Comparison of ENCODE assay signal across 8 cellular contexts in the genomic region with DNA sequence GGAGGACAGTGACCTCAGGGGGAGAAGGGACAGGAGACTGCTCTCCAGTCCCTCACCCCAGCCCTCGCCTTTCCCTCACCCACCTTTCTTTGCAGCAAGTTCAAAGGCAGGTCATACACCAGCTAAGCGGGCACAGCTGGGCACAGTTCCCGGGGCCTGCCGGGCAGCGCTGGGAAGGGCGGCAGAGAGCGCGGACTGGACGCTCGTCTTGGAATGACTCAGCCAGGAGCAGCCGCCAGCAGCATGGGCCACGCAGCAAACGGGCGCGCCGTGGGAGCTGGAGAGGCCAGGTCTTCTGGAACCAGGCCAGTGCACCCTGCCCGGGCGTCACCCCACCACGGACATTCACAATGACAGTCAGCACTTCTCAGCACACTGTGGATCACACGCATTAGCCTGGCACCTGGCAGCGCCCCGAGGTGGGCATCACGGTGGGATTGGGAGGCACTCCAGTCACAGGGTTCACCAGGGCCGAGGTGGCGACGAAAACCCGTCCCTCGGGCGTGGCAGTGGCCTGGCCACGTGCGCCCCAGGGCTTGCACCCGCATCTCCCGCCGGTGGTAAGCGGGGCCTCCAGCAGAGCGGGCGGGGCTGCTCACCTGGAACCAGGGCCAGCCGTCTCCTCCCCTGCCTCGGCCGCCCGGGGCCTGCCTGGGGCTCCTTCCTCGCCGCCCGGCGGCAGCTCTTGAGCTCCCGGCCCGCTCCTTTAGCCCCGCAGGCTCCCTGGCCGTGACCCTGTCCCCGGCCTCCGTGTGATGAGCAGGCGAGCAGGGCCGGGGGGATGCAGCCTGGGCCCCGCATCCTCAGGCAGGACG. TPM values are rescaled to one million over a fixed set of nuclear protein-coding genes. Genes with fewer than 3 reads are reported as not detected.
DNase-seq lines count a peak whose midpoint lies in the region; ATAC-seq and TF ChIP-seq lines count a peak whose summit lies in the region.

No MANE protein-coding gene starts in this region.

- intact Hi-C loops in Caco-2 (cut with micrococcal nuclease; ENCODE audit: unreplicated experiment), result loop anchor here (1.0 to 5.0 kb wide), 6 partner anchors 47 to 345 kb away; no protein-coding TSS in a partner anchor
- intact Hi-C loops in body of pancreas (cut with DNase I), result loop anchor here (10.0 kb wide), 1 partner anchor 291 kb away; no protein-coding TSS in a partner anchor

- peaks cover 1% of the 10 kb centered on the region; the same call in 1 of the 2 replicates for H3K27me3 ChIP-seq in Caco-2 (replicated peaks; ENCODE audit: control insufficient read depth, insufficient read depth, low read length)
- no peaks in the 10 kb centered on the region for H3K27me3 ChIP-seq in body of pancreas

- no peak overlapping the region for H3K27ac Mint-ChIP-seq in Caco-2 (ENCODE audit: unreplicated experiment)

- POLR2A ChIA-PET in Caco-2 (lab: Charles Lee), result interaction anchor here (0.5 to 0.7 kb wide), 4 partner anchors 10 to 292 kb away, joined by 3 to 5 read pairs (median 4); no protein-coding TSS in a partner anchor

- no peaks in the 10 kb centered on the region for H3K36me3 Mint-ChIP-seq in Caco-2 (ENCODE audit: insufficient read depth, unreplicated experiment)

- H3K4me3 Mint-ChIP-seq in Caco-2 (ENCODE audit: unreplicated experiment), result peak overlapping the region; percentile 77

- peaks cover 5% of the 10 kb centered on the region for H3K4me1 Mint-ChIP-seq in Caco-2 (ENCODE audit: low read depth, unreplicated experiment)

- H3K9me3 ChIP-seq in Caco-2 (no peaks in the 10 kb centered on the region), body of pancreas (no peaks in the 10 kb centered on the region)

- H3K4me3 ChIP-seq in Caco-2 (ENCODE audit: low read depth, low read length) (peak overlapping the region; percentile 55), body of pancreas (peak overlapping the region; percentile 8 to 46), skin epidermis (peak overlapping the region; percentile 34 to 50 (median 37))

- CTCF ChIA-PET in Caco-2 (lab: Charles Lee), result interaction anchor here (0.5 to 3.6 kb wide), 90 partner anchors 8 to 883 kb away, joined by 3 to 73 read pairs (median 4); partner anchors contain the start of genes ARHGAP22, ERCC6 and MAPK8

- H3K27ac ChIP-seq in body of pancreas (peak overlapping the region; percentile 68 to 83 (median 80)), skin epidermis (peak overlapping the region in 12 of 21 experiments; percentile 1 to 75 (median 49))

- H3K27me3 Mint-ChIP-seq in Caco-2 (ENCODE audit: insufficient read depth, unreplicated experiment), result peaks cover 27% of the 10 kb centered on the region

- BruUV-seq in Caco-2 (replicated peaks; lab: Mats Ljungman, UMichigan), result no TSS peak

- no peak for TF ChIP-seq CTCF in Caco-2 (IDR thresholded peaks at IDR 0.05; ENCODE audit: insufficient read depth in 1 of 2, low read depth in 1 of 2, low read length in 1 of 2, severe bottlenecking in 1 of 2, unreplicated experiment in 1 of 2)
- peak in 4 of 7 experiments; percentile 6 to 20 (median 16) for TF ChIP-seq CTCF in body of pancreas (IDR thresholded peaks at IDR 0.05)

- ATAC-seq in GM21381 (IDR thresholded peaks at IDR 0.05; ENCODE audit: unreplicated experiment), result peak; percentile 23
- peak; percentile 79 for ATAC-seq in body of pancreas
- ATAC-seq in GM18858 (IDR thresholded peaks at IDR 0.05; ENCODE audit: unreplicated experiment), result no peak

- H3K36me3 ChIP-seq in Caco-2 (ENCODE audit: control insufficient read depth, insufficient read depth, low read length) (no peaks in the 10 kb centered on the region), body of pancreas (replicated peaks in 1 of 2; ENCODE audit: insufficient read depth in 1 of 2, low read depth in 2 of 2) (no peaks in the 10 kb centered on the region)

- WGBS in body of pancreas, 2 donors, result 6 to 7% methylated on average over 13 to 53 of the region's 55 CpGs

- TF ChIP-seq POLR2A in body of pancreas (IDR thresholded peaks at IDR 0.05), result peak; percentile 33 to 61 (median 44)

- H3K9me3 Mint-ChIP-seq in Caco-2 (ENCODE audit: unreplicated experiment), result no peaks in the 10 kb centered on the region

- DNase-seq in Caco-2 (peak in 1 of 2 experiments; percentile 63), LHCN-M2 (ENCODE audit: low read depth) (peak; percentile 89), body of pancreas (peak; percentile 84 to 91 (median 86)), iPS-NIHi11 (ENCODE audit: low spot score) (peak; percentile 32)
- no peak for DNase-seq in activated CD4-positive, alpha-beta T cell treated with anti-CD3 and anti-CD28 coated beads, Interleukin-2, amount 50 U/mL, for 4 hours

- H3K4me1 ChIP-seq in Caco-2 (peaks cover 12% of the 10 kb centered on the region), body of pancreas (peaks cover 17% of the 10 kb centered on the region)

RNA-seq across cellular contexts. Expression of gene WDFY4, which starts 29.0 kb away (rescaled TPM):
- total RNA-seq in Caco-2 (2022), result not detected in 2 replicates
- total RNA-seq in LHCN-M2 (2014; rRNA removed), result not detected in 2 replicates
- not detected for polyA plus RNA-seq in LHCN-M2 (2012)
- total RNA-seq in body of pancreas, result 1 to 10 TPM in 1 of 2 donors, under 1 TPM in 1; 0.66 to 2.3 TPM

RNA-seq across cellular contexts. Expression of gene ARHGAP22, which starts 50.8 kb away (rescaled TPM):
- total RNA-seq in Caco-2 (2022) (10.7 and 13.5 TPM in 2 replicates), LHCN-M2 (2014; rRNA removed) (255 and 312 TPM in 2 replicates), body of pancreas (1 to 10 TPM; 1.6 to 4.6 TPM)
- polyA plus RNA-seq in LHCN-M2 (2012), result 102 TPM

Comparison
In these comparisons a context has a peak if more than half of its experiments do, and no peak if none do; other contexts are left out.
1. DNase-seq: peak in LHCN-M2 (single experiment), body of pancreas (4 of 4) and iPS-NIHi11 (single experiment); none in activated CD4-positive, alpha-beta T cell treated with anti-CD3 and anti-CD28 coated beads, Interleukin-2, amount 50 U/mL, for 4 hours (0 of 2).
2. CTCF ChIP-seq: peak in body of pancreas (4 of 7); none in Caco-2 (0 of 2).
3. RNA of gene ARHGAP22, which starts 50.8 kb away (total RNA-seq): 255 to 312 TPM in LHCN-M2; 10.7 to 13.5 TPM in Caco-2 and 1.6 to 4.6 TPM in body of pancreas; every median in the first group is over 10 times any median in the second.
4. Peak in every context shown above with its lines, with median percentiles within 50 percentile points of each other: H3K4me3 ChIP-seq.